In the genomic region with DNA sequence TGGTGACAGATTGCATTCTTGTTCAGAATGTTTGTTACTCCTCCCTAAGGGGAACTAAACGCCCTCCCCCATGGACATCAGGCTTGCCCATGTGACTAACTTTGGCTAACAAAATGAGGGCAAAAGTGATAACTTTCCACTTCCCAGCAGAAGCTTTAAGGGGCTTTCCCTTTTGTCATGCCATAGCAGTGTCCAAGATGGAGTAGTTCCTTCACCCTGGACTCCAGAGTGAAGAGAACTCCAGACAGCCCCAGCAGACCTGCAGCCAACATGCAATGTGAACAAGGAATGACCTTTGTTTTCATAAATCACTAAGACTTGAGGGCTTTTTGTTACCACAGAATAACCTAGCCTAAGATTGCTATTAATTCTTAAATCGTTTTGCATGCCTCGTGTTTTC, we compare ENCODE assay signal across 20 cellular contexts.
DNase-seq lines count a peak whose midpoint lies in the region; ATAC-seq and TF ChIP-seq lines count a peak whose summit lies in the region.
"Had no signal": no experiment of that assay in that cellular context is flagged by ENCODE, and none has a peak within 500 bp of the region (broad histone marks: within the 10 kb centered on the region; RNA-seq: fewer than 3 reads in every experiment).

No MANE protein-coding gene starts in this region.

- TF ChIP-seq CTCF in fibroblast of villous mesenchyme (IDR thresholded peaks at IDR 0.05; ENCODE audit: insufficient read depth, low read depth, low read length) (no peak), colonic mucosa (IDR thresholded peaks at IDR 0.05) (no peak)

- no peaks in the 10 kb centered on the region for H3K36me3 Mint-ChIP-seq in activated T-cell treated with anti-CD3 and anti-CD28 coated beads, Interleukin-2, amount 50 U/mL, for 72 hours (ENCODE audit: insufficient read depth in 2 of 2)
- H3K36me3 Mint-ChIP-seq: activated naive CD4-positive, alpha-beta T cell treated with anti-CD3 and anti-CD28 coated beads, Interleukin-2, amount 50 U/mL, for 24 hours; brain had no signal

- H3K9ac ChIP-seq in GM23248 (no peak overlapping the region), colonic mucosa (ENCODE audit: low read depth in 2 of 2, low read length in 2 of 2) (no peak overlapping the region)

- ATAC-seq in sciatic nerve = peak; percentile 52
- ATAC-seq in activated T-cell treated with anti-CD3 and anti-CD28 coated beads, Interleukin-2, amount 50 U/mL, for 72 hours (replicated peaks in 1 of 2) = no peak
- ATAC-seq: foreskin keratinocyte, mucosa of descending colon had no signal

- H2AFZ ChIP-seq in GM23248 = peak overlapping the region; percentile 38

- peaks cover 20% of the 10 kb centered on the region for H3F3A ChIP-seq in GM23248 (ENCODE audit: insufficient read depth)

- peaks cover 29% of the 10 kb centered on the region for H3K4me1 Mint-ChIP-seq in activated T-cell treated with anti-CD3 and anti-CD28 coated beads, Interleukin-2, amount 50 U/mL, for 72 hours (ENCODE audit: low read depth)

- in situ Hi-C loops in GM23248 (cut with MboI) = no loop called here

- DNase-seq in GM23248 (no peak), OCI-M1 (lab: John Stamatoyannopoulos, UW) (peak; percentile 79), fibroblast of villous mesenchyme (ENCODE audit: low read depth) (peak; percentile 67), sciatic nerve (ENCODE audit: low spot score) (no peak), COLO829 (ENCODE audit: low spot score) (no peak), colonic mucosa (no peak), NCI-H1436 (lab: John Stamatoyannopoulos, UW) (no peak)
- no peak for DNase-seq in activated T-cell treated with anti-CD3 and anti-CD28 coated beads, Interleukin-2, amount 50 U/mL, for 72 hours
- DNase-seq: activated CD4-positive, alpha-beta T cell treated with anti-CD3 and anti-CD28 coated beads, Interleukin-2, amount 50 U/mL, for 4 hours; activated T-cell treated with anti-CD3 and anti-CD28 coated beads, Interleukin-2, amount 50 U/mL, for 1 hour; cortex of kidney; foreskin keratinocyte; mucosa of descending colon; NCI-H1436 treated with DMSO at 0.1 percent for 48 hours; NCI-H345; nucleus accumbens; stimulated activated CD4-positive, alpha-beta T cell treated with anti-CD3 and anti-CD28 coated beads, Interleukin-4, amount 100 ng/mL, for 24 hours; substantia nigra had no signal

- H3K79me2 ChIP-seq in GM23248 (ENCODE audit: insufficient read depth) = no peaks in the 10 kb centered on the region

- H3K9me3 Mint-ChIP-seq in activated T-cell treated with anti-CD3 and anti-CD28 coated beads, Interleukin-2, amount 50 U/mL, for 72 hours = no peaks in the 10 kb centered on the region
- H3K9me3 Mint-ChIP-seq: activated naive CD4-positive, alpha-beta T cell treated with anti-CD3 and anti-CD28 coated beads, Interleukin-2, amount 50 U/mL, for 24 hours; brain had no signal

- H3K27ac ChIP-seq in GM23248 (no peak overlapping the region), colonic mucosa (no peak overlapping the region)
- H3K27ac ChIP-seq: foreskin keratinocyte had no signal

- H3K27ac Mint-ChIP-seq in activated T-cell treated with anti-CD3 and anti-CD28 coated beads, Interleukin-2, amount 50 U/mL, for 72 hours = no peak overlapping the region
- H3K27ac Mint-ChIP-seq: brain had no signal

- no peak overlapping the region for H3K4me3 Mint-ChIP-seq in activated T-cell treated with anti-CD3 and anti-CD28 coated beads, Interleukin-2, amount 50 U/mL, for 72 hours
- H3K4me3 Mint-ChIP-seq: activated naive CD4-positive, alpha-beta T cell treated with anti-CD3 and anti-CD28 coated beads, Interleukin-2, amount 50 U/mL, for 24 hours; brain had no signal

- 24 to 26% methylated on average over 3 of the region's 3 CpGs for WGBS in GM23248 (ENCODE audit: low coverage in 1 of 2, low lambda C conversion rate in 2 of 2, missing lambda C conversion rate in 2 of 2), 2 experiments

- H3K4me3 ChIP-seq in GM23248 = no peak overlapping the region
- no peak overlapping the region for H3K4me3 ChIP-seq in fibroblast of villous mesenchyme (ENCODE audit: low read depth, low read length)
- H3K4me3 ChIP-seq in colonic mucosa = no peak overlapping the region
- H3K4me3 ChIP-seq: mucosa of descending colon had no signal

- H3K4me1 ChIP-seq in GM23248 (ENCODE audit: insufficient read depth) (peaks cover 27% of the 10 kb centered on the region), colonic mucosa (no peaks in the 10 kb centered on the region)

- H3K9me3 ChIP-seq in GM23248 (ENCODE audit: low read depth) (no peaks in the 10 kb centered on the region), colonic mucosa (no peaks in the 10 kb centered on the region)
- H3K9me3 ChIP-seq: mucosa of descending colon had no signal

- H3K9me2 ChIP-seq in GM23248 (ENCODE audit: insufficient read depth) = no peaks in the 10 kb centered on the region

- H3K36me3 ChIP-seq in GM23248 (ENCODE audit: low read depth) (no peaks in the 10 kb centered on the region), colonic mucosa (no peaks in the 10 kb centered on the region)

- intact Hi-C loops in sciatic nerve (cut with DNase I) (no loop called here), colonic mucosa (cut with DNase I) (no loop called here)

- no peaks in the 10 kb centered on the region for H3K27me3 Mint-ChIP-seq in activated T-cell treated with anti-CD3 and anti-CD28 coated beads, Interleukin-2, amount 50 U/mL, for 72 hours (ENCODE audit: low read depth)
- H3K27me3 Mint-ChIP-seq: activated naive CD4-positive, alpha-beta T cell treated with anti-CD3 and anti-CD28 coated beads, Interleukin-2, amount 50 U/mL, for 24 hours; brain had no signal

- H3K27me3 ChIP-seq in GM23248 (replicated peaks; ENCODE audit: insufficient read depth) (no peaks in the 10 kb centered on the region), colonic mucosa (no peaks in the 10 kb centered on the region)
- H3K27me3 ChIP-seq: foreskin keratinocyte had no signal

- no peak overlapping the region for H3K4me2 ChIP-seq in GM23248 (ENCODE audit: unreplicated experiment)

- no peaks in the 10 kb centered on the region for H4K20me1 ChIP-seq in GM23248 (ENCODE audit: insufficient read depth)

Comparison
In these comparisons a context has a peak if more than half of its experiments do, and no peak if none do; other contexts are left out.
1. DNase-seq: peak in OCI-M1 (single experiment) and fibroblast of villous mesenchyme (single experiment); none in GM23248 (single experiment), sciatic nerve (single experiment), COLO829 (single experiment), colonic mucosa (single experiment), activated T-cell treated with anti-CD3 and anti-CD28 coated beads, Interleukin-2, amount 50 U/mL, for 72 hours (0 of 2) and NCI-H1436 (single experiment).